ENCODE assay signal across 8 cellular contexts in the genomic region with DNA sequence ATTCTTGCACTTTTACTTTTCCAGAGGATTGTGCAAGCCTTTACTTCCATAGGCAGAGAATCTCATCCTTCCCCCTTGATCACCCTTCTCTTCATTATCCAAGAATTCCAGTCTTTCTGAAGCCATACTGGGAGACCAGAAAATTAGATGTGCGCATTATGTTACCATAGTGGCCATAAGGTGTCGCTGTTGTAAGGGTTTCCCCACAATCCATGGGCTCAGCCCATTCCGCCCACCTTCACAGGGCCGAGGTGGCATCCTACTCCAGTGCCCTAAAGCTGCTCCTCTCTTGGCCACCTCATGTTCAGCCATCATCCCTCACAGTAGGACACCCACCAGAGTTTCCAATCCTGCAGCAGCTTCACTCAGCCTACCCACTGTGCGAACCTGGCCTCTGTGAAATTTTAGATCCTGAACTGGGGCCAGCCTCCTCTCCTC. TPM values are rescaled to one million over a fixed set of nuclear protein-coding genes. Genes with fewer than 3 reads are reported as not detected.
DNase-seq lines count a peak whose midpoint lies in the region; ATAC-seq and TF ChIP-seq lines count a peak whose summit lies in the region.

No MANE protein-coding gene starts in this region.

- DNase-seq in CD4-positive, alpha-beta T cell, result no peak
- DNase-seq in H7, result peak; percentile 80
- no peak for DNase-seq in epithelial cell of proximal tubule (ENCODE audit: low read depth)
- no peak for DNase-seq in H4 (ENCODE audit: low spot score)
- no peak for DNase-seq in ureter (ENCODE audit: low spot score)
- DNase-seq in effector CD8-positive, alpha-beta T cell (lab: John Stamatoyannopoulos, UW), result no peak

- no peak overlapping the region for H3K4me3 Mint-ChIP-seq in CD4-positive, alpha-beta T cell
- H3K4me3 Mint-ChIP-seq in nephron, result no peak overlapping the region

- peak; percentile 52 for ATAC-seq in CD4-positive, alpha-beta T cell (ENCODE audit: poor library complexity)
- ATAC-seq in SK-N-SH treated with all-trans-retinoic acid at 6 μM for 48 hours, result peak; percentile 77

- peaks cover 19% of the 10 kb centered on the region for H3K36me3 ChIP-seq in H7 (replicated peaks; ENCODE audit: control insufficient read depth, insufficient read depth, low read length)

- POLR2A ChIA-PET in CD4-positive, alpha-beta T cell (lab: Charles Lee), result no interaction called here

- CTCF ChIA-PET in CD4-positive, alpha-beta T cell (lab: Charles Lee), result interaction anchor here (1.1 kb wide), 1 partner anchor 275 kb away, joined by 6 read pairs; no protein-coding TSS in a partner anchor

- H3K27me3 Mint-ChIP-seq in CD4-positive, alpha-beta T cell, result no peaks in the 10 kb centered on the region
- no peaks in the 10 kb centered on the region for H3K27me3 Mint-ChIP-seq in nephron (ENCODE audit: low read depth)

- H3K27me3 ChIP-seq in CD4-positive, alpha-beta T cell (ENCODE audit: control insufficient read depth, insufficient read depth, low read length), result no peaks in the 10 kb centered on the region
- H3K27me3 ChIP-seq in H7 (ENCODE audit: control insufficient read depth, insufficient read depth, low read length), result no peaks in the 10 kb centered on the region

- intact Hi-C loops in CD4-positive, alpha-beta T cell (cut with DNase I, micrococcal nuclease), result loop anchor here in 1 of 2 experiments (1.0 to 10.0 kb wide), 3 partner anchors 69 to 375 kb away; no protein-coding TSS in a partner anchor

- H3K27ac Mint-ChIP-seq in CD4-positive, alpha-beta T cell, result peak overlapping the region; percentile 10
- peak overlapping the region; percentile 8 to 31 (median 10) for H3K27ac Mint-ChIP-seq in nephron

- H3K4me3 ChIP-seq in H7 (ENCODE audit: insufficient read depth, low read depth, low read length) (no peak overlapping the region), epithelial cell of proximal tubule (ENCODE audit: low read depth, low read length) (no peak overlapping the region)

- no peak overlapping the region for H3K27ac ChIP-seq in CD4-positive, alpha-beta T cell (ENCODE audit: low read depth, low read length)

- H3K4me1 Mint-ChIP-seq in CD4-positive, alpha-beta T cell (ENCODE audit: low read depth), result peaks cover 31% of the 10 kb centered on the region
- H3K4me1 Mint-ChIP-seq in nephron, result peaks cover 37% of the 10 kb centered on the region

- peaks cover 93% of the 10 kb centered on the region for H3K36me3 Mint-ChIP-seq in CD4-positive, alpha-beta T cell (ENCODE audit: low read depth)
- peaks cover 76% of the 10 kb centered on the region for H3K36me3 Mint-ChIP-seq in nephron (ENCODE audit: low read depth)

- no peaks in the 10 kb centered on the region for H3K9me3 ChIP-seq in CD4-positive, alpha-beta T cell (ENCODE audit: control insufficient read depth, low read length)

- TF ChIP-seq CTCF in CD4-positive, alpha-beta T cell (IDR thresholded peaks at IDR 0.05), result peak; percentile 41
- TF ChIP-seq CTCF in epithelial cell of proximal tubule (conservative IDR thresholded peaks at IDR 0.05; ENCODE audit: low read depth, low read length), result peak; percentile 76
- peak; percentile 64 to 75 (median 75) for TF ChIP-seq CTCF in nephron (IDR thresholded peaks at IDR 0.05; ENCODE audit: unreplicated experiment in 3 of 3)

- no peaks in the 10 kb centered on the region for H3K9me3 Mint-ChIP-seq in CD4-positive, alpha-beta T cell
- no peaks in the 10 kb centered on the region for H3K9me3 Mint-ChIP-seq in nephron

TF ChIP-seq in SK-N-SH treated with all-trans-retinoic acid at 6 μM for 48 hours, 23 proteins besides CTCF, POLR2A, EP300 and RAD21:
- TF ChIP-seq OSR1 (CRISPR knock-in tag; IDR thresholded peaks at IDR 0.05) (no peak), PPARA (CRISPR knock-in tag; IDR thresholded peaks at IDR 0.05; ENCODE audit: borderline replicate concordance) (no peak), ZFP30 (CRISPR knock-in tag; IDR thresholded peaks at IDR 0.05) (no peak)

RNA-seq across cellular contexts. Expression of a gene that starts 35.0 kb away (rescaled TPM):
- 10 to 100 TPM; 11.1 to 11.4 TPM for total RNA-seq in CD4-positive, alpha-beta T cell
- total RNA-seq in H7 (2014; rRNA removed; shearing (Covaris generic)), result 16.9 and 17.1 TPM in 2 replicates
- total RNA-seq in epithelial cell of proximal tubule (45.9 and 68.0 TPM in 2 replicates), ureter (705 TPM)
- total RNA-seq in H4 (2014; rRNA removed; shearing (Covaris generic)), result 39.9 and 40.5 TPM in 2 replicates

RNA-seq across cellular contexts. Expression of a gene that starts 37.1 kb away (rescaled TPM):
- 100 to 1,000 TPM; 463 to 496 TPM for total RNA-seq in CD4-positive, alpha-beta T cell
- total RNA-seq in H7 (2014; rRNA removed; shearing (Covaris generic)), result 235 and 339 TPM in 2 replicates
- 265 and 384 TPM in 2 replicates for total RNA-seq in epithelial cell of proximal tubule
- 382 and 419 TPM in 2 replicates for total RNA-seq in H4 (2014; rRNA removed; shearing (Covaris generic))
- 252 TPM for total RNA-seq in ureter

Comparison
In these comparisons a context has a peak if more than half of its experiments do, and no peak if none do; other contexts are left out.
1. RNA of a gene that starts 35.0 kb away (total RNA-seq): 705 TPM in ureter (single experiment); 45.9 to 68.0 TPM in epithelial cell of proximal tubule, 39.9 to 40.5 TPM in H4, 16.9 to 17.1 TPM in H7 and 11.1 to 11.4 TPM in CD4-positive, alpha-beta T cell; every median in the first group is over 10 times any median in the second.
2. Peak in every context shown above with its lines, with median percentiles within 50 percentile points of each other: CTCF ChIP-seq.